10 cellular contexts compared by ENCODE assay signal in the genomic region with DNA sequence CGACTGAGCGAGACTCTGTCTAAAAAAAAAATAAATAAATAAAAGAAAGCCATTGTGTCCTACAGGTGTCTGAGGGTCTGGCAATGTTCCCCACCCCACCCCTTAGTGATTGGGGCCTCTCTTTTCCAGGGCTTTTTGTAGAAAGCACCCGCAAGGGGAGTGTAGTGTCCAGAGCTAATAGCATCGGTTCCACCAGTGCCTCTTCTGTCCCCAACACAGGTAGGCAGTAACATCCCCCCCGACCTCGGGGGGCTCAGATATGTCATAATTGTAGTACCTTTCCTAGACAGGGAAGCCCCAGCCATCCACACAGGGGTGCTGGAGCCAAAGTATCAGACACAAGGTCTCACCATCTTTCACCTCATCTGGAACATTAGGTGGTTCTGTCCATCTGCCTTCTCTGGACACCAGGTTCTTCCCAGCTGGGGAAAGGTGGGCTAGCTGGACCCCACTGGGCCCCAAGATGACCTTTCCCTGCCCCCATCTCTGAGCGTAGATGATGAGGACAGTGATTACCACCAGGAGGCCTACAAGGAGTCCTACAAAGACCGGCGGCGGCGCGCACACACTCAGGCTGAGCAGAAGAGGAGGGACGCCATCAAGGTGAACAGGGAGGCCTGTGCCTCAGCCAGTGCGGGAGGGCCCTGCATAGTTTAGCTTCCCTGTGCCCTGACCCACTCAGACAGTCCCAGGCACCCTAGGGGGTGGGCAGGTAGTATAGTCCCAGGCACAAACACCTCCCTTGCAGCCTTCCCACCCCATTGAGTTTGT. TPM values are rescaled to one million over a fixed set of nuclear protein-coding genes. Genes with fewer than 3 reads are reported as not detected.
DNase-seq lines count a peak whose midpoint lies in the region; ATAC-seq and TF ChIP-seq lines count a peak whose summit lies in the region.
"Had no signal": no experiment of that assay in that cellular context is flagged by ENCODE, and none has a peak within 500 bp of the region (broad histone marks: within the 10 kb centered on the region; RNA-seq: fewer than 3 reads in every experiment).

No MANE protein-coding gene starts in this region.

- TF ChIP-seq CTCF in Peyer's patch (IDR thresholded peaks at IDR 0.05) (no peak), esophagus squamous epithelium (IDR thresholded peaks at IDR 0.05) (no peak)

- DNase-seq in GM23248 = no peak
- peak in 1 of 3 donors; percentile 37 for DNase-seq in Peyer's patch
- DNase-seq in esophagus squamous epithelium (lab: John Stamatoyannopoulos, UW) = no peak
- peak; percentile 55 for DNase-seq in sciatic nerve (ENCODE audit: low spot score)
- DNase-seq in GM19238 (ENCODE audit: insufficient read length, low spot score) = no peak
- no peak for DNase-seq in CD1c-positive myeloid dendritic cell (ENCODE audit: extremely low spot score)
- no peak for DNase-seq in kidney tubule cell (ENCODE audit: low spot score)
- no peak for DNase-seq in activated gamma-delta T cell (lab: John Stamatoyannopoulos, UW)
- DNase-seq: GF-D8 had no signal

- no peaks in the 10 kb centered on the region for H3K9me2 ChIP-seq in GM23248 (ENCODE audit: insufficient read depth)

- H3K9ac ChIP-seq in GM23248 = no peak overlapping the region

- peaks cover 20% of the 10 kb centered on the region; the same call in 1 of the 2 replicates for H3F3A ChIP-seq in GM23248 (ENCODE audit: insufficient read depth)

- H3K27ac ChIP-seq in GM23248 (no peak overlapping the region), Peyer's patch (peak overlapping the region; percentile 96 to 100 (median 97)), esophagus squamous epithelium (peak overlapping the region; percentile 9 to 99 (median 94))

- intact Hi-C loops in esophagus squamous epithelium (cut with DNase I) (no loop called here), sciatic nerve (cut with DNase I) (no loop called here)

- no peak for ATAC-seq in sciatic nerve

- H3K4me3 ChIP-seq in GM23248 = no peak overlapping the region
- peak overlapping the region in 2 of 4 donors; percentile 77 to 95 for H3K4me3 ChIP-seq in Peyer's patch
- no peak overlapping the region for H3K4me3 ChIP-seq in esophagus squamous epithelium

- TF ChIP-seq POLR2A in Peyer's patch (IDR thresholded peaks at IDR 0.05) (no peak), esophagus squamous epithelium (IDR thresholded peaks at IDR 0.05) (no peak)

- no peak overlapping the region for H2AFZ ChIP-seq in GM23248

- H3K4me1 ChIP-seq in GM23248 (ENCODE audit: insufficient read depth) (0 out of 2 replicates have a peak, but pooled peaks cover 7% of the 10 kb centered on the region), Peyer's patch (peaks cover 0 to 35% (median 21%) of the 10 kb centered on the region in 4 donors), esophagus squamous epithelium (peaks cover 28 to 49% (median 31%) of the 10 kb centered on the region in 3 donors)

- H3K9me3 ChIP-seq in GM23248 (ENCODE audit: low read depth) = no peaks in the 10 kb centered on the region
- no peaks in the 10 kb centered on the region for H3K9me3 ChIP-seq in Peyer's patch
- H3K9me3 ChIP-seq in esophagus squamous epithelium = no peaks in the 10 kb centered on the region
- H3K9me3 ChIP-seq: adrenal gland had no signal

- H4K20me1 ChIP-seq in GM23248 (ENCODE audit: insufficient read depth) = no peaks in the 10 kb centered on the region

- peaks cover 77% of the 10 kb centered on the region for H3K79me2 ChIP-seq in GM23248 (ENCODE audit: insufficient read depth)

- H3K4me2 ChIP-seq in GM23248 (ENCODE audit: unreplicated experiment) = peak overlapping the region; percentile 25

- 86 to 87% methylated on average over 14 of the region's 14 CpGs for WGBS in GM23248 (ENCODE audit: low coverage in 1 of 2, low lambda C conversion rate in 2 of 2, missing lambda C conversion rate in 2 of 2), 2 experiments
- WGBS in esophagus squamous epithelium, 2 donors = 81 to 94% methylated on average over 10 of the region's 14 CpGs

- H3K36me3 ChIP-seq in GM23248 (ENCODE audit: low read depth) (peaks cover 37% of the 10 kb centered on the region), Peyer's patch (peaks cover 0 to 80% (median 0%) of the 10 kb centered on the region in 3 donors), esophagus squamous epithelium (peaks cover 48 to 81% (median 57%) of the 10 kb centered on the region in 3 donors)

- in situ Hi-C loops in GM23248 (cut with MboI) = no loop called here

- H3K27me3 ChIP-seq in GM23248 (replicated peaks; ENCODE audit: insufficient read depth) (no peaks in the 10 kb centered on the region), Peyer's patch (no peaks in the 10 kb centered on the region), esophagus squamous epithelium (no peaks in the 10 kb centered on the region)
- H3K27me3 ChIP-seq: adrenal gland had no signal

RNA-seq across cellular contexts. Expression of gene MLX, which starts 1.6 kb away (rescaled TPM):
- total RNA-seq in GM23248 (2014; rRNA removed; shearing (Covaris generic)) = 29.3 and 30.8 TPM in 2 replicates
- 37.0 and 39.3 TPM in 2 replicates for polyA plus RNA-seq in GM23248 (2016; fragmentation: Nextera tagmentation; extraction: Ambion mirVana)
- 100 to 1,000 TPM in 3 of 4 donors, 10 to 100 TPM in 1; 65.2 to 180 (median 133) TPM for total RNA-seq in Peyer's patch
- 10 to 100 TPM; 34.0 to 47.9 (median 39.9) TPM for total RNA-seq in esophagus squamous epithelium
- 26.6 TPM for total RNA-seq in sciatic nerve

RNA-seq across cellular contexts. Expression of gene COASY, which starts 6.6 kb away (rescaled TPM):
- 19.2 and 22.7 TPM in 2 replicates for total RNA-seq in GM23248 (2014; rRNA removed; shearing (Covaris generic))
- polyA plus RNA-seq in GM23248 (2016; fragmentation: Nextera tagmentation; extraction: Ambion mirVana) = 50.1 and 56.9 TPM in 2 replicates
- 10 to 100 TPM; 42.1 to 95.4 (median 80.2) TPM for total RNA-seq in Peyer's patch
- total RNA-seq in esophagus squamous epithelium = 10 to 100 TPM; 34.1 to 52.2 (median 46.5) TPM
- total RNA-seq in sciatic nerve = 45.2 TPM

RNA-seq across cellular contexts. Expression of gene PSMC3IP, which starts 9.0 kb away (rescaled TPM):
- total RNA-seq in GM23248 (2014; rRNA removed; shearing (Covaris generic)) = 8.2 and 8.9 TPM in 2 replicates
- 11.1 and 12.0 TPM in 2 replicates for polyA plus RNA-seq in GM23248 (2016; fragmentation: Nextera tagmentation; extraction: Ambion mirVana)
- 1 to 10 TPM in 2 of 4 donors, not detected in 2; 1.2 to 1.5 TPM for total RNA-seq in Peyer's patch
- total RNA-seq in esophagus squamous epithelium = 1 to 10 TPM in 3 of 4 donors, under 1 TPM in 1; 0.61 to 4.8 (median 2.8) TPM
- 5.9 TPM for total RNA-seq in sciatic nerve

RNA-seq across cellular contexts. Expression of gene HSD17B1, which starts 15.8 kb away (rescaled TPM):
- 0.76 and 2.3 TPM in 2 replicates for total RNA-seq in GM23248 (2014; rRNA removed; shearing (Covaris generic))
- 2.6 and 3.0 TPM in 2 replicates for polyA plus RNA-seq in GM23248 (2016; fragmentation: Nextera tagmentation; extraction: Ambion mirVana)
- total RNA-seq in Peyer's patch (1 to 10 TPM in 2 of 4 donors, under 1 TPM in 1, not detected in 1; 0.94 to 3.9 (median 1.7) TPM), esophagus squamous epithelium (10 to 100 TPM in 1 of 4 donors, 1 to 10 TPM in 3; 3.0 to 11.8 (median 6.6) TPM), sciatic nerve (2.4 TPM)

RNA-seq across cellular contexts. Expression of gene NAGLU, which starts 32.5 kb away (rescaled TPM):
- 68.1 and 83.1 TPM in 2 replicates for total RNA-seq in GM23248 (2014; rRNA removed; shearing (Covaris generic))
- 36.8 and 39.4 TPM in 2 replicates for polyA plus RNA-seq in GM23248 (2016; fragmentation: Nextera tagmentation; extraction: Ambion mirVana)
- total RNA-seq in Peyer's patch (10 to 100 TPM; 12.4 to 79.2 (median 62.7) TPM), esophagus squamous epithelium (10 to 100 TPM; 19.2 to 39.0 (median 26.5) TPM), sciatic nerve (28.8 TPM)
